14 cellular contexts compared by ENCODE assay signal in genomic region chr10:97915346-97915745, GRCh38.
DNase-seq lines count a peak whose midpoint lies in the region; ATAC-seq and TF ChIP-seq lines count a peak whose summit lies in the region.
"Had no signal": no experiment of that assay in that cellular context is flagged by ENCODE, and none has a peak within 500 bp of the region (broad histone marks: within the 10 kb centered on the region; RNA-seq: fewer than 3 reads in every experiment).

No MANE protein-coding gene starts in this region.

- no peaks in the 10 kb centered on the region for H4K20me1 ChIP-seq in mammary epithelial cell (ENCODE audit: insufficient read depth, low read length)

- H3K4me3 ChIP-seq in breast epithelium (peak overlapping the region in 1 of 3 donors; percentile 11), mammary epithelial cell (replicated peaks in 1 of 3; ENCODE audit: insufficient read depth in 1 of 3, low read depth in 2 of 3, low read length in 3 of 3) (no peak overlapping the region)
- H3K4me3 ChIP-seq: BLaER1 treated with 17β-estradiol and CSF1 and Interleukin-3, amounts not matched to agents 10 nM and 100 nM; HAP-1; PC-9; SJSA1 had no signal

- dilution Hi-C loops in mammary epithelial cell (cut with HindIII; ENCODE audit: low sequenced_read_pairs), result no loop called here

- no peaks in the 10 kb centered on the region for H3K4me1 Mint-ChIP-seq in activated CD4-positive, alpha-beta T cell treated with anti-CD3 and anti-CD28 coated beads, Interleukin-2, amount 10 ng/mL, durations not matched to agents 24 days and 14 days

- no peak overlapping the region for H3K27ac Mint-ChIP-seq in activated CD4-positive, alpha-beta T cell treated with anti-CD3 and anti-CD28 coated beads, Interleukin-2, amount 10 ng/mL, durations not matched to agents 24 days and 14 days
- H3K27ac Mint-ChIP-seq: IgD-negative memory B cell had no signal

- no peak overlapping the region for H3K4me3 Mint-ChIP-seq in activated CD4-positive, alpha-beta T cell treated with anti-CD3 and anti-CD28 coated beads, Interleukin-2, amount 10 ng/mL, durations not matched to agents 24 days and 14 days

- H3K4me2 ChIP-seq in mammary epithelial cell (ENCODE audit: insufficient read depth, low read depth, low read length), result no peak overlapping the region

- CTCF ChIA-PET in mammary epithelial cell (lab: Charles Lee; ENCODE audit: low non-redundant PET), result interaction anchor here (0.6 to 1.9 kb wide), 4 partner anchors 119 to 130 kb away, joined by 4 to 42 read pairs (median 7); no protein-coding TSS in a partner anchor

- no peaks in the 10 kb centered on the region for H3K9me3 Mint-ChIP-seq in activated CD4-positive, alpha-beta T cell treated with anti-CD3 and anti-CD28 coated beads, Interleukin-2, amount 10 ng/mL, durations not matched to agents 24 days and 14 days
- H3K9me3 Mint-ChIP-seq: IgD-negative memory B cell had no signal

- no peaks in the 10 kb centered on the region for H3K79me2 ChIP-seq in mammary epithelial cell (ENCODE audit: insufficient read depth, low read length)

- H3K9ac ChIP-seq in mammary epithelial cell (ENCODE audit: insufficient read depth, low read length), result no peak overlapping the region

- H2AFZ ChIP-seq in mammary epithelial cell (ENCODE audit: low read depth, low read length), result no peak overlapping the region
- H2AFZ ChIP-seq: PC-9 had no signal

- 29% methylated on average over 6 of the region's 10 CpGs for WGBS in mammary epithelial cell (ENCODE audit: low coverage, missing lambda C conversion rate)

- peaks cover 12% of the 10 kb centered on the region for H3K27me3 Mint-ChIP-seq in activated CD4-positive, alpha-beta T cell treated with anti-CD3 and anti-CD28 coated beads, Interleukin-2, amount 10 ng/mL, durations not matched to agents 24 days and 14 days

- intact Hi-C loops in breast epithelium (cut with DNase I; ENCODE audit: low total_unique reads) (no loop called here), mammary epithelial cell (cut with micrococcal nuclease) (loop anchor here (2.0 to 10.0 kb wide), 2 partner anchors 255 to 549 kb away; no protein-coding TSS in a partner anchor)
- intact Hi-C loops in activated CD4-positive, alpha-beta T cell treated with anti-CD3 and anti-CD28 coated beads, Interleukin-2, amount 10 ng/mL, durations not matched to agents 24 days and 14 days (cut with micrococcal nuclease), result no loop called here

- no peaks in the 10 kb centered on the region for H3K27me3 ChIP-seq in breast epithelium
- peaks cover 7% of the 10 kb centered on the region for H3K27me3 ChIP-seq in mammary epithelial cell (ENCODE audit: insufficient read depth, low read length)
- H3K27me3 ChIP-seq: BLaER1 treated with 17β-estradiol and CSF1 and Interleukin-3, amounts not matched to agents 10 nM and 100 nM had no signal

- no peak for TF ChIP-seq POLR2A in breast epithelium (IDR thresholded peaks at IDR 0.05)

- H3K36me3 ChIP-seq in breast epithelium, result no peaks in the 10 kb centered on the region
- H3K36me3 ChIP-seq in mammary epithelial cell (ENCODE audit: insufficient read depth, low read length), result no peaks in the 10 kb centered on the region
- H3K36me3 ChIP-seq: BLaER1 treated with 17β-estradiol and CSF1 and Interleukin-3, amounts not matched to agents 10 nM and 100 nM; HAP-1; SJSA1 had no signal

- no TSS peak for BruUV-seq in mammary epithelial cell (replicated peaks; lab: Mats Ljungman, UMichigan)

- H3K27ac ChIP-seq in breast epithelium, result peak overlapping the region; percentile 78 to 81
- H3K27ac ChIP-seq in mammary epithelial cell (ENCODE audit: insufficient read depth, low read depth, low read length), result no peak overlapping the region
- peak overlapping the region; percentile 80 for H3K27ac ChIP-seq in caudate nucleus (ENCODE audit: low read depth, low read length)
- peak overlapping the region; percentile 88 for H3K27ac ChIP-seq in substantia nigra (ENCODE audit: low read depth, low read length, poor library complexity, severe bottlenecking)
- H3K27ac ChIP-seq: HL-60, PC-9, SJSA1 had no signal

- TF ChIP-seq CTCF in breast epithelium (IDR thresholded peaks at IDR 0.05), result no peak
- TF ChIP-seq CTCF in mammary epithelial cell (conservative IDR thresholded peaks at IDR 0.05 in 1 of 2, IDR thresholded peaks at IDR 0.05 in 1 of 2; ENCODE audit: extremely low read depth in 1 of 2, insufficient read depth in 1 of 2, low read depth in 1 of 2, low read length in 2 of 2), result no peak

- in situ Hi-C loops in mammary epithelial cell (cut with MboI; ENCODE audit: low sequenced_read_pairs in 2 of 2), result loop anchor here (5.0 to 25.0 kb wide), 2 partner anchors 127 to 397 kb away; no protein-coding TSS in a partner anchor

- H3K4me1 ChIP-seq in breast epithelium (peaks cover 5 to 21% of the 10 kb centered on the region in 2 donors), mammary epithelial cell (ENCODE audit: insufficient read depth, low read length) (no peaks in the 10 kb centered on the region)
- H3K4me1 ChIP-seq: HAP-1, SJSA1 had no signal

- no peaks in the 10 kb centered on the region for H3K36me3 Mint-ChIP-seq in activated CD4-positive, alpha-beta T cell treated with anti-CD3 and anti-CD28 coated beads, Interleukin-2, amount 10 ng/mL, durations not matched to agents 24 days and 14 days (ENCODE audit: low read depth)
- H3K36me3 Mint-ChIP-seq: IgD-negative memory B cell had no signal

- H3K9me3 ChIP-seq in breast epithelium, result no peaks in the 10 kb centered on the region
- H3K9me3 ChIP-seq in mammary epithelial cell (replicated peaks; ENCODE audit: insufficient read depth, low read length), result no peaks in the 10 kb centered on the region
- H3K9me3 ChIP-seq: BLaER1 treated with 17β-estradiol and CSF1 and Interleukin-3, amounts not matched to agents 10 nM and 100 nM; HAP-1; SJSA1 had no signal

- DNase-seq in breast epithelium (ENCODE audit: low spot score in 2 of 2), result no peak
- no peak for DNase-seq in mammary epithelial cell
- DNase-seq in NCI-H446 (lab: John Stamatoyannopoulos, UW), result peak; percentile 37 to 80
- peak in 1 of 61 donors; percentile 27 for DNase-seq in caudate nucleus (lab: John Stamatoyannopoulos, UW)
- DNase-seq in substantia nigra (lab: John Stamatoyannopoulos, UW), result peak in 7 of 49 donors; percentile 10 to 58 (median 27)
- DNase-seq in activated CD4-positive, alpha-beta T cell treated with anti-CD3 and anti-CD28 coated beads, Interleukin-2, amount 10 ng/mL, durations not matched to agents 24 days and 14 days, result no peak
- no peak for DNase-seq in NCI-H1436 treated with DMSO at 0.1 percent for 48 hours (lab: John Stamatoyannopoulos, UW)

- ATAC-seq in GM19395 (IDR thresholded peaks at IDR 0.05; ENCODE audit: unreplicated experiment), result no peak

Comparison
In these comparisons a context has a peak if more than half of its experiments do, and no peak if none do; other contexts are left out.
1. DNase-seq: peak in NCI-H446 (2 of 2); none in breast epithelium (0 of 2), mammary epithelial cell (single experiment), activated CD4-positive, alpha-beta T cell treated with anti-CD3 and anti-CD28 coated beads, Interleukin-2, amount 10 ng/mL, durations not matched to agents 24 days and 14 days (single experiment) and NCI-H1436 treated with DMSO at 0.1 percent for 48 hours (single experiment).